In the genomic region with DNA sequence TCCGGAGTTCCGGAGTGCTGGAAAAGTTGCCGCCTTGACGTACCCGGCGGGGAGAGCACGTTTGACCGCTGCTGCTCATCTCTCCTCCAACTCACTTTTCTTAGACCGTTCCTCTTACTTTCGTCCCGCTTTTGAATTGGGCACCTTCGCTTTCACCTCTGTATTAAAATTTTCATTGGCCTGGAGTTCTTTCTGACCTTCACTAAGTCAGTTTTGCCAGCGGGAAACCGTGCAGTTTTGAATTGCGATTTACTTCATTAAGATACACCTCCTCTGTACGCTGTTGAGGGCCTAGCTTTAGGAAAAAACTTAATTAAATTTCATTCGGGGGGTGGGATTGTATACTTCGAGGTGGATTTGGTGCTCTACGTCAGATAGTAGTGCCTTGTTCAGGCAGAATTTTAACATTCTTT, we compare ENCODE assay signal across 8 cellular contexts. TPM values are rescaled to one million over a fixed set of nuclear protein-coding genes. Genes with fewer than 3 reads are reported as not detected.
DNase-seq lines count a peak whose midpoint lies in the region; ATAC-seq and TF ChIP-seq lines count a peak whose summit lies in the region.

No MANE protein-coding gene starts in this region.

- H3K27me3 Mint-ChIP-seq in Calu3 (ENCODE audit: unreplicated experiment) = no peaks in the 10 kb centered on the region
- peaks cover 7% of the 10 kb centered on the region for H3K27me3 Mint-ChIP-seq in endothelial cell (ENCODE audit: unreplicated experiment)

- BruUV-seq in Calu3 (replicated peaks; lab: Mats Ljungman, UMichigan) = no TSS peak

- TF ChIP-seq CTCF in Calu3 (IDR thresholded peaks at IDR 0.05; ENCODE audit: unreplicated experiment) = no peak
- TF ChIP-seq CTCF in endothelial cell (IDR thresholded peaks at IDR 0.05; ENCODE audit: unreplicated experiment) = no peak
- TF ChIP-seq CTCF in neutrophil (IDR thresholded peaks at IDR 0.05) = no peak

- H3K36me3 ChIP-seq in neutrophil = no peaks in the 10 kb centered on the region

- H3K9me3 ChIP-seq in neutrophil = no peaks in the 10 kb centered on the region

- peak overlapping the region; percentile 86 for H3K27ac Mint-ChIP-seq in Calu3 (ENCODE audit: unreplicated experiment)
- peak overlapping the region; percentile 93 for H3K27ac Mint-ChIP-seq in endothelial cell (ENCODE audit: unreplicated experiment)

- peaks cover 50% of the 10 kb centered on the region for H3K4me1 Mint-ChIP-seq in Calu3 (ENCODE audit: low read depth, unreplicated experiment)
- H3K4me1 Mint-ChIP-seq in endothelial cell (ENCODE audit: unreplicated experiment) = peaks cover 13% of the 10 kb centered on the region

- H3K9me3 Mint-ChIP-seq in Calu3 (ENCODE audit: low read depth, unreplicated experiment) (no peaks in the 10 kb centered on the region), endothelial cell (ENCODE audit: unreplicated experiment) (no peaks in the 10 kb centered on the region)

- H3K4me1 ChIP-seq in neutrophil (ENCODE audit: control insufficient read depth in 1 of 2, insufficient read depth in 1 of 2, low read depth in 1 of 2, low read length in 1 of 2) = peaks cover 16 to 17% of the 10 kb centered on the region in 2 experiments

- ATAC-seq in GM21447 (IDR thresholded peaks at IDR 0.05; ENCODE audit: unreplicated experiment) (peak; percentile 10), HG02610 (IDR thresholded peaks at IDR 0.05; ENCODE audit: unreplicated experiment) (no peak)

- DNase-seq in Calu3 (no peak), NCI-H69 (lab: John Stamatoyannopoulos, UW) (peak; percentile 63), endothelial cell (ENCODE audit: low spot score) (no peak), HuH-7.5 (ENCODE audit: low spot score) (no peak), NCI-H1930 (lab: John Stamatoyannopoulos, UW) (no peak)

- H3K27ac ChIP-seq in neutrophil = peak overlapping the region; percentile 85

- peak overlapping the region; percentile 88 to 95 for H3K4me3 ChIP-seq in neutrophil (ENCODE audit: low read depth in 1 of 2, low read length in 1 of 2)

- CTCF ChIA-PET in Calu3 (lab: Charles Lee) = interaction anchor here (2.2 to 3.4 kb wide), 2 partner anchors 18 to 66 kb away, joined by 10 to 16 read pairs; a partner anchor contains a TSS

- intact Hi-C loops in Calu3 (cut with micrococcal nuclease; ENCODE audit: unreplicated experiment) = loop anchor here (5.0 kb wide), 2 partner anchors 129 to 314 kb away; no protein-coding TSS in a partner anchor

- no peaks in the 10 kb centered on the region for H3K27me3 ChIP-seq in neutrophil

- H3K36me3 Mint-ChIP-seq in Calu3 (ENCODE audit: insufficient read depth, unreplicated experiment) (peaks cover 39% of the 10 kb centered on the region), endothelial cell (ENCODE audit: low read depth, unreplicated experiment) (peaks cover 4% of the 10 kb centered on the region)

- H3K4me3 Mint-ChIP-seq in Calu3 (ENCODE audit: low read depth, unreplicated experiment) = peak overlapping the region; percentile 97
- peak overlapping the region; percentile 100 for H3K4me3 Mint-ChIP-seq in endothelial cell (ENCODE audit: unreplicated experiment)

RNA-seq across cellular contexts. Expression of a gene that starts 1.3 kb away (rescaled TPM):
- total RNA-seq in Calu3 (2022) = 171 and 194 TPM in 2 replicates
- 66.5 TPM for total RNA-seq in endothelial cell (ENCODE audit: unreplicated experiment)

RNA-seq across cellular contexts. Expression of a gene that starts 17.5 kb away (rescaled TPM):
- total RNA-seq in Calu3 (2022) (61.6 and 72.0 TPM in 2 replicates), endothelial cell (ENCODE audit: unreplicated experiment) (24.2 TPM)
